In the genomic region with DNA sequence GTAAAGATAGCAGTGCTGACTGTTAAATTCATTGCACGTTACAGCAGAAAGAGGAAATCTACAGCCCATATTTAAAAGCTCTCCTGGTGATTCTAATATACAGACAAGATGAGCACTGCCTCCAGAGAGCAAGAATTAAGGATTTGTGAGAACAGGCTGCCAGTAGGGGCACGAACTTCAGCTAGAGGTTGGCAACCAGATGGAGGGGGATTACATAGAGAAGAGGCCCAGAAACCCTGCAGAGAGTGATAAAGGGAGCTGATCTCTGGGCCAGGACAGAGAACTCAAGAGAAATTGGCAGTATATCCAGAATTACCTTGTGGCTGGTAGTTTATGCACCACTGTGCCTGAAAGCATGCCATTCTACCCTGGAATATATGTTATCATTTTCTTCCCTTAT, we compare ENCODE assay signal across 30 cellular contexts.
"Had no signal": no experiment of that assay in that cellular context is flagged by ENCODE, and none has a peak within 500 bp of the region (broad histone marks: within the 10 kb centered on the region; RNA-seq: fewer than 3 reads in every experiment).

No MANE protein-coding gene starts in this region.

- H3K27me3 ChIP-seq: esophagus squamous epithelium, neutrophil, right atrium auricular region, suprapubic skin, transverse colon, upper lobe of right lung, uterus had no signal

- H3K9ac ChIP-seq: parathyroid adenoma had no signal

- H3K27ac ChIP-seq: coronary artery, esophagus squamous epithelium, lower lobe of right lung, neutrophil, parathyroid adenoma, right atrium auricular region, suprapubic skin, transverse colon, upper lobe of right lung, uterus had no signal

- H3K79me2 ChIP-seq: parathyroid adenoma had no signal

- H3K4me1 ChIP-seq: esophagus squamous epithelium, lower lobe of right lung, parathyroid adenoma, right atrium auricular region, suprapubic skin, transverse colon, upper lobe of right lung, uterus had no signal

- H3K4me2 ChIP-seq: smooth muscle cell had no signal

- H3K4me3 ChIP-seq: coronary artery, esophagus squamous epithelium, lower lobe of right lung, right atrium auricular region, smooth muscle cell, suprapubic skin, transverse colon, upper lobe of right lung, uterus had no signal

- DNase-seq: dermis blood vessel endothelial cell; effector memory CD4-positive, alpha-beta T cell; erythroblast; esophagus squamous epithelium; foreskin melanocyte; hypothalamus; immature natural killer cell; islet precursor cell; kidney glomerular epithelial cell; left colon; left ventricle myocardium superior; lower lobe of right lung; natural killer cell; stimulated activated CD4-positive, alpha-beta T cell treated with anti-CD3 and anti-CD28 coated beads, Interleukin-12 subunit alpha, Interleukin-12 subunit beta, amount 100 ng/mL, for 4 hours; stimulated activated CD4-positive, alpha-beta T cell treated with anti-CD3 and anti-CD28 coated beads, Interleukin-1b, Interleukin-23, amount 100 ng/mL, for 48 hours; stimulated activated CD4-positive, alpha-beta T cell treated with anti-CD3 and anti-CD28 coated beads, Interleukin-4, amount 100 ng/mL, for 1 hour; stimulated activated CD8-positive, alpha-beta memory T cell treated with anti-CD3 and anti-CD28 coated beads, Interleukin-4, amount 100 ng/mL, for 48 hours; stimulated activated naive CD4-positive, alpha-beta T cell; stimulated activated naive CD8-positive, alpha-beta T cell treated with anti-CD3 and anti-CD28 coated beads, Interleukin-15, amount 100 ng/mL, for 72 hours; transverse colon; upper lobe of right lung; uterus had no signal

- H2AFZ ChIP-seq: parathyroid adenoma had no signal

- H3K9me3 ChIP-seq: neutrophil, right atrium auricular region, suprapubic skin, upper lobe of right lung, uterus had no signal

- H3K36me3 ChIP-seq: esophagus squamous epithelium, lower lobe of right lung, neutrophil, right atrium auricular region, suprapubic skin, transverse colon, upper lobe of right lung, uterus had no signal

- ATAC-seq: left colon; left ventricle myocardium superior; lower lobe of right lung; natural killer cell; sciatic nerve; stimulated activated naive CD8-positive, alpha-beta T cell treated with anti-CD3 and anti-CD28 coated beads, Interleukin-15, amount 100 ng/mL, for 72 hours; upper lobe of right lung had no signal

- FAIRE-seq: endometrium had no signal
